14 cellular contexts compared by ENCODE assay signal in genomic region chr18:57444301-57444759, GRCh38. TPM values are rescaled to one million over a fixed set of nuclear protein-coding genes. Genes with fewer than 3 reads are reported as not detected.
DNase-seq lines count a peak whose midpoint lies in the region; ATAC-seq and TF ChIP-seq lines count a peak whose summit lies in the region.
"Had no signal": no experiment of that assay in that cellular context is flagged by ENCODE, and none has a peak within 500 bp of the region (broad histone marks: within the 10 kb centered on the region; RNA-seq: fewer than 3 reads in every experiment).

No MANE protein-coding gene starts in this region.

- no peaks in the 10 kb centered on the region for H3K36me3 Mint-ChIP-seq in GM23338 (ENCODE audit: low read depth)
- no peaks in the 10 kb centered on the region for H3K36me3 Mint-ChIP-seq in activated T-helper 1 cell treated with anti-CD3 and anti-CD28 coated beads, Interleukin-12 subunit alpha, Interleukin-12 subunit beta, Interleukin-2, Interleukin-4 antibody, amounts not matched to agents 30 ng/mL and 10 ng/mL and 1 ng/mL, durations not matched to agents 14 hours and 24 hours and 36 hours (ENCODE audit: low read depth)

- 0 out of 3 replicates have a peak, but pooled peaks cover 4% of the 10 kb centered on the region for H3K9me3 Mint-ChIP-seq in GM23338
- no peaks in the 10 kb centered on the region for H3K9me3 Mint-ChIP-seq in activated T-helper 1 cell treated with anti-CD3 and anti-CD28 coated beads, Interleukin-12 subunit alpha, Interleukin-12 subunit beta, Interleukin-2, Interleukin-4 antibody, amounts not matched to agents 30 ng/mL and 10 ng/mL and 1 ng/mL, durations not matched to agents 14 hours and 24 hours and 36 hours

- H3K9me2 ChIP-seq in GM23338 (ENCODE audit: insufficient read depth), result no peaks in the 10 kb centered on the region

- DNase-seq in GM23338 (ENCODE audit: low spot score) (peak; percentile 15), NCI-H526 (lab: John Stamatoyannopoulos, UW) (peak; percentile 57 to 69), head of caudate nucleus (peak in 23 of 42 donors; percentile 20 to 86 (median 54)), retina (peak; percentile 31), SIG-M5 treated with dmso at 0.1 percent for 504 hours (lab: John Stamatoyannopoulos, UW; ENCODE audit: unreplicated experiment) (no peak)
- DNase-seq in activated T-helper 1 cell treated with anti-CD3 and anti-CD28 coated beads, Interleukin-12 subunit alpha, Interleukin-12 subunit beta, Interleukin-2, Interleukin-4 antibody, amounts not matched to agents 30 ng/mL and 10 ng/mL and 1 ng/mL, durations not matched to agents 14 hours and 24 hours and 36 hours (ENCODE audit: low spot score), result no peak
- DNase-seq in stimulated activated CD4-positive, alpha-beta T cell treated with anti-CD3 and anti-CD28 coated beads, Interleukin-15, amount 100 ng/mL, for 24 hours, result no peak
- DNase-seq: Kasumi-1, NCI-H187 treated with DMSO at 0.1 percent for 48 hours, NCI-H524 treated with DMSO at 0.1 percent for 48 hours, Right ventricle myocardium superior had no signal

- H3K4me1 ChIP-seq in GM23338 (ENCODE audit: insufficient read depth), result peaks cover 47% of the 10 kb centered on the region
- H3K4me1 ChIP-seq: HAP-1 had no signal

- no peak overlapping the region for H3K27ac Mint-ChIP-seq in GM23338
- no peak overlapping the region for H3K27ac Mint-ChIP-seq in activated T-helper 1 cell treated with anti-CD3 and anti-CD28 coated beads, Interleukin-12 subunit alpha, Interleukin-12 subunit beta, Interleukin-2, Interleukin-4 antibody, amounts not matched to agents 30 ng/mL and 10 ng/mL and 1 ng/mL, durations not matched to agents 14 hours and 24 hours and 36 hours

- H3K27ac ChIP-seq in GM23338 (ENCODE audit: low read depth), result no peak overlapping the region
- H3K27ac ChIP-seq: BLaER1 treated with 17β-estradiol and CSF1 and Interleukin-3, amounts not matched to agents 10 nM and 100 nM had no signal

- H3F3A ChIP-seq in GM23338 (replicated peaks; ENCODE audit: low read depth), result 0 out of 2 replicates have a peak, but pooled peaks cover 10% of the 10 kb centered on the region

- peaks cover 65% of the 10 kb centered on the region for H3K27me3 Mint-ChIP-seq in GM23338 (ENCODE audit: insufficient read depth, low read depth, poor library complexity)
- peaks cover 42% of the 10 kb centered on the region for H3K27me3 Mint-ChIP-seq in activated T-helper 1 cell treated with anti-CD3 and anti-CD28 coated beads, Interleukin-12 subunit alpha, Interleukin-12 subunit beta, Interleukin-2, Interleukin-4 antibody, amounts not matched to agents 30 ng/mL and 10 ng/mL and 1 ng/mL, durations not matched to agents 14 hours and 24 hours and 36 hours (ENCODE audit: insufficient read depth)

- no peak overlapping the region for H3K4me3 Mint-ChIP-seq in GM23338
- no peak overlapping the region for H3K4me3 Mint-ChIP-seq in activated T-helper 1 cell treated with anti-CD3 and anti-CD28 coated beads, Interleukin-12 subunit alpha, Interleukin-12 subunit beta, Interleukin-2, Interleukin-4 antibody, amounts not matched to agents 30 ng/mL and 10 ng/mL and 1 ng/mL, durations not matched to agents 14 hours and 24 hours and 36 hours

- TF ChIP-seq CTCF in GM23338 (conservative IDR thresholded peaks at IDR 0.05; ENCODE audit: low read depth in 2 of 2), result no peak

- H3K4me3 ChIP-seq in GM23338, result no peak overlapping the region
- H3K4me3 ChIP-seq: BLaER1 treated with 17β-estradiol and CSF1 and Interleukin-3, amounts not matched to agents 10 nM and 100 nM; HAP-1 had no signal

- intact Hi-C loops in head of caudate nucleus (cut with DNase I), result loop anchor here (10.0 kb wide), 1 partner anchor 690 kb away; no protein-coding TSS in a partner anchor
- intact Hi-C loops in activated T-helper 1 cell treated with anti-CD3 and anti-CD28 coated beads, Interleukin-12 subunit alpha, Interleukin-12 subunit beta, Interleukin-2, Interleukin-4 antibody, amounts not matched to agents 30 ng/mL and 10 ng/mL and 1 ng/mL, durations not matched to agents 14 hours and 24 hours and 36 hours (cut with micrococcal nuclease), result no loop called here

- H3K27me3 ChIP-seq in GM23338 (ENCODE audit: insufficient read depth), result peaks cover 74% of the 10 kb centered on the region

- no peaks in the 10 kb centered on the region for H3K36me3 ChIP-seq in GM23338 (ENCODE audit: insufficient read depth)
- H3K36me3 ChIP-seq: BLaER1 treated with 17β-estradiol and CSF1 and Interleukin-3, amounts not matched to agents 10 nM and 100 nM; HAP-1 had no signal

- peaks cover 41% of the 10 kb centered on the region for H3K4me1 Mint-ChIP-seq in GM23338
- no peaks in the 10 kb centered on the region for H3K4me1 Mint-ChIP-seq in activated T-helper 1 cell treated with anti-CD3 and anti-CD28 coated beads, Interleukin-12 subunit alpha, Interleukin-12 subunit beta, Interleukin-2, Interleukin-4 antibody, amounts not matched to agents 30 ng/mL and 10 ng/mL and 1 ng/mL, durations not matched to agents 14 hours and 24 hours and 36 hours (ENCODE audit: low read depth)

- H2AFZ ChIP-seq in GM23338, result no peak overlapping the region

- no peak overlapping the region for H3K4me2 ChIP-seq in GM23338
- H3K4me2 ChIP-seq: BLaER1 treated with 17β-estradiol and CSF1 and Interleukin-3, amounts not matched to agents 10 nM and 100 nM had no signal

- no peak for ATAC-seq in GM23338
- ATAC-seq: Panc1 had no signal

- no peaks in the 10 kb centered on the region for H3K79me2 ChIP-seq in GM23338 (replicated peaks; ENCODE audit: insufficient read depth)

- H4K20me1 ChIP-seq in GM23338 (replicated peaks; ENCODE audit: insufficient read depth), result peaks cover 27% of the 10 kb centered on the region

TF ChIP-seq in GM23338, 12 proteins besides CTCF, POLR2A, EP300 and RAD21 (continues in another document):
- TF ChIP-seq EZH2phosphoT487 (IDR thresholded peaks at IDR 0.05; ENCODE audit: unreplicated experiment) (no peak), ZNF331 (CRISPR knock-in tag; IDR thresholded peaks at IDR 0.05; ENCODE audit: low read depth) (no peak), CREB1 (CRISPR knock-in tag; IDR thresholded peaks at IDR 0.05; ENCODE audit: low read depth) (no peak), ZNF114 (CRISPR knock-in tag; IDR thresholded peaks at IDR 0.05) (no peak)
- TF ChIP-seq, protein P1, sequence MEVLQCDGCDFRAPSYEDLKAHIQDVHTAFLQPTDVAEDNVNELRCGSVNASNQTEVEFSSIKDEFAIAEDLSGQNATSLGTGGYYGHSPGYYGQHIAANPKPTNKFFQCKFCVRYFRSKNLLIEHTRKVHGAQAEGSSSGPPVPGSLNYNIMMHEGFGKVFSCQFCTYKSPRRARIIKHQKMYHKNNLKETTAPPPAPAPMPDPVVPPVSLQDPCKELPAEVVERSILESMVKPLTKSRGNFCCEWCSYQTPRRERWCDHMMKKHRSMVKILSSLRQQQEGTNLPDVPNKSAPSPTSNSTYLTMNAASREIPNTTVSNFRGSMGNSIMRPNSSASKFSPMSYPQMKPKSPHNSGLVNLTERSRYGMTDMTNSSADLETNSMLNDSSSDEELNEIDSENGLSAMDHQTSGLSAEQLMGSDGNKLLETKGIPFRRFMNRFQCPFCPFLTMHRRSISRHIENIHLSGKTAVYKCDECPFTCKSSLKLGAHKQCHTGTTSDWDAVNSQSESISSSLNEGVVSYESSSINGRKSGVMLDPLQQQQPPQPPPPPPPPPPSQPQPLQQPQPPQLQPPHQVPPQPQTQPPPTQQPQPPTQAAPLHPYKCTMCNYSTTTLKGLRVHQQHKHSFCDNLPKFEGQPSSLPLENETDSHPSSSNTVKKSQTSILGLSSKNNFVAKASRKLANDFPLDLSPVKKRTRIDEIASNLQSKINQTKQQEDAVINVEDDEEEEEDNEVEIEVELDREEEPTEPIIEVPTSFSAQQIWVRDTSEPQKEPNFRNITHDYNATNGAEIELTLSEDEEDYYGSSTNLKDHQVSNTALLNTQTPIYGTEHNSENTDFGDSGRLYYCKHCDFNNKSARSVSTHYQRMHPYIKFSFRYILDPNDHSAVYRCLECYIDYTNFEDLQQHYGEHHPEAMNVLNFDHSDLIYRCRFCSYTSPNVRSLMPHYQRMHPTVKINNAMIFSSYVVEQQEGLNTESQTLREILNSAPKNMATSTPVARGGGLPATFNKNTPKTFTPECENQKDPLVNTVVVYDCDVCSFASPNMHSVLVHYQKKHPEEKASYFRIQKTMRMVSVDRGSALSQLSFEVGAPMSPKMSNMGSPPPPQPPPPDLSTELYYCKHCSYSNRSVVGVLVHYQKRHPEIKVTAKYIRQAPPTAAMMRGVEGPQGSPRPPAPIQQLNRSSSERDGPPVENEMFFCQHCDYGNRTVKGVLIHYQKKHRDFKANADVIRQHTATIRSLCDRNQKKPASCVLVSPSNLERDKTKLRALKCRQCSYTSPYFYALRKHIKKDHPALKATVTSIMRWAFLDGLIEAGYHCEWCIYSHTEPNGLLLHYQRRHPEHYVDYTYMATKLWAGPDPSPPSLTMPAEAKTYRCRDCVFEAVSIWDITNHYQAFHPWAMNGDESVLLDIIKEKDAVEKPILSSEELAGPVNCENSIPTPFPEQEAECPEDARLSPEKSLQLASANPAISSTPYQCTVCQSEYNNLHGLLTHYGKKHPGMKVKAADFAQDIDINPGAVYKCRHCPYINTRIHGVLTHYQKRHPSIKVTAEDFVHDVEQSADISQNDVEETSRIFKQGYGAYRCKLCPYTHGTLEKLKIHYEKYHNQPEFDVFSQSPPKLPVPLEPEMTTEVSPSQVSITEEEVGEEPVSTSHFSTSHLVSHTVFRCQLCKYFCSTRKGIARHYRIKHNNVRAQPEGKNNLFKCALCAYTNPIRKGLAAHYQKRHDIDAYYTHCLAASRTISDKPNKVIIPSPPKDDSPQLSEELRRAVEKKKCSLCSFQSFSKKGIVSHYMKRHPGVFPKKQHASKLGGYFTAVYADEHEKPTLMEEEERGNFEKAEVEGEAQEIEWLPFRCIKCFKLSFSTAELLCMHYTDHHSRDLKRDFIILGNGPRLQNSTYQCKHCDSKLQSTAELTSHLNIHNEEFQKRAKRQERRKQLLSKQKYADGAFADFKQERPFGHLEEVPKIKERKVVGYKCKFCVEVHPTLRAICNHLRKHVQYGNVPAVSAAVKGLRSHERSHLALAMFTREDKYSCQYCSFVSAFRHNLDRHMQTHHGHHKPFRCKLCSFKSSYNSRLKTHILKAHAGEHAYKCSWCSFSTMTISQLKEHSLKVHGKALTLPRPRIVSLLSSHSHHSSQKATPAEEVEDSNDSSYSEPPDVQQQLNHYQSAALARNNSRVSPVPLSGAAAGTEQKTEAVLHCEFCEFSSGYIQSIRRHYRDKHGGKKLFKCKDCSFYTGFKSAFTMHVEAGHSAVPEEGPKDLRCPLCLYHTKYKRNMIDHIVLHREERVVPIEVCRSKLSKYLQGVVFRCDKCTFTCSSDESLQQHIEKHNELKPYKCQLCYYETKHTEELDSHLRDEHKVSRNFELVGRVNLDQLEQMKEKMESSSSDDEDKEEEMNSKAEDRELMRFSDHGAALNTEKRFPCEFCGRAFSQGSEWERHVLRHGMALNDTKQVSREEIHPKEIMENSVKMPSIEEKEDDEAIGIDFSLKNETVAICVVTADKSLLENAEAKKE (CRISPR knock-in tag; IDR thresholded peaks at IDR 0.05), result no peak

RNA-seq across cellular contexts. Expression of gene ONECUT2, which starts 9.2 kb away (rescaled TPM):
- total RNA-seq in GM23338 (2014; rRNA removed; shearing (Covaris generic)), result 1.7 and 2.2 TPM in 2 replicates
- 0.68 and 0.82 TPM in 2 replicates for polyA plus RNA-seq in GM23338 (2016; fragmentation: Nextera tagmentation; extraction: Ambion mirVana)
- under 0.01 TPM in 1 of 2 replicates, not detected in the other for total RNA-seq in activated T-helper 1 cell treated with anti-CD3 and anti-CD28 coated beads, Interleukin-12 subunit alpha, Interleukin-12 subunit beta, Interleukin-2, Interleukin-4 antibody, amounts not matched to agents 30 ng/mL and 10 ng/mL and 1 ng/mL, durations not matched to agents 14 hours and 24 hours and 36 hours

Comparison
In these comparisons a context has a peak if more than half of its experiments do, and no peak if none do; other contexts are left out.
1. DNase-seq: peak in GM23338 (single experiment), NCI-H526 (2 of 2), head of caudate nucleus (23 of 42) and retina (single experiment); none in activated T-helper 1 cell treated with anti-CD3 and anti-CD28 coated beads, Interleukin-12 subunit alpha, Interleukin-12 subunit beta, Interleukin-2, Interleukin-4 antibody, amounts not matched to agents 30 ng/mL and 10 ng/mL and 1 ng/mL, durations not matched to agents 14 hours and 24 hours and 36 hours (single experiment), SIG-M5 treated with dmso at 0.1 percent for 504 hours (single experiment) and stimulated activated CD4-positive, alpha-beta T cell treated with anti-CD3 and anti-CD28 coated beads, Interleukin-15, amount 100 ng/mL, for 24 hours (single experiment).